32 cellular contexts compared by ENCODE assay signal in genomic region chr15:63029701-63030100, GRCh38. TPM values are rescaled to one million over a fixed set of nuclear protein-coding genes. Genes with fewer than 3 reads are reported as not detected.
A peak's percentile ranks its signal among the peaks of the same experiment; 100 is the strongest.
DNase-seq lines count a peak whose midpoint lies in the region; ATAC-seq and TF ChIP-seq lines count a peak whose summit lies in the region.
"Had no signal": no experiment of that assay in that cellular context is flagged by ENCODE, and none has a peak within 500 bp of the region (broad histone marks: within the 10 kb centered on the region; RNA-seq: fewer than 3 reads in every experiment).

No MANE protein-coding gene starts in this region.

- H3K4me1 ChIP-seq in neural progenitor cell: peaks cover 7% of the 10 kb centered on the region
- H3K4me1 ChIP-seq: uterus had no signal

- H2AFZ ChIP-seq in neural progenitor cell (replicated peaks): peak overlapping the region; percentile 54

- H3K9me3 ChIP-seq in WERI-Rb-1 (ENCODE audit: severe bottlenecking): no peaks in the 10 kb centered on the region
- no peaks in the 10 kb centered on the region for H3K9me3 ChIP-seq in neural progenitor cell (ENCODE audit: low read depth)
- H3K9me3 ChIP-seq: mucosa of descending colon, ovary, thoracic aorta, uterus had no signal

- no peaks in the 10 kb centered on the region for H3K36me3 ChIP-seq in WERI-Rb-1
- H3K36me3 ChIP-seq in neural progenitor cell: no peaks in the 10 kb centered on the region
- H3K36me3 ChIP-seq: ovary, thoracic aorta, uterus had no signal

- H3K27ac Mint-ChIP-seq in neural progenitor cell: no peak overlapping the region
- H3K27ac Mint-ChIP-seq: activated T-helper 2 cell treated with anti-CD3 and anti-CD28 coated beads, Interferon-gamma antibody, Interleukin-2, Interleukin-4, amounts not matched to agents 10 μg/mL and 5 μg/mL and 100 μg/mL, durations not matched to agents 14 hours and 24 hours and 36 hours; CD4-positive, alpha-beta T cell; immature natural killer cell; stimulated activated naive CD8-positive, alpha-beta T cell treated with anti-CD3 and anti-CD28 coated beads, Interleukin-15, amount 100 ng/mL, for 72 hours; T-helper 17 cell had no signal

- no peaks in the 10 kb centered on the region for H3K79me2 ChIP-seq in neural progenitor cell (ENCODE audit: low read depth)

- peaks cover 17% of the 10 kb centered on the region for H3K4me1 Mint-ChIP-seq in neural progenitor cell
- H3K4me1 Mint-ChIP-seq: immature natural killer cell; stimulated activated naive CD8-positive, alpha-beta T cell treated with anti-CD3 and anti-CD28 coated beads, Interleukin-15, amount 100 ng/mL, for 72 hours; T-helper 17 cell had no signal

- TF ChIP-seq CTCF in AG10803 (conservative IDR thresholded peaks at IDR 0.05; ENCODE audit: low read length): no peak
- no peak for TF ChIP-seq CTCF in WERI-Rb-1 (IDR thresholded peaks at IDR 0.05; ENCODE audit: low read depth, low read length)
- TF ChIP-seq CTCF in neural progenitor cell (IDR thresholded peaks at IDR 0.05): no peak

- H3K27me3 ChIP-seq in WERI-Rb-1 (ENCODE audit: insufficient read depth, low read depth, severe bottlenecking) (no peaks in the 10 kb centered on the region), neural progenitor cell (no peaks in the 10 kb centered on the region)
- H3K27me3 ChIP-seq: ovary, uterus had no signal

- H3K4me3 ChIP-seq in AG10803 (ENCODE audit: low read length) (peak overlapping the region; percentile 5), WERI-Rb-1 (ENCODE audit: low read depth, low read length) (no peak overlapping the region), neural progenitor cell (no peak overlapping the region)
- H3K4me3 ChIP-seq: mucosa of descending colon, ovary, uterus had no signal

- DNase-seq in AG10803 (ENCODE audit: low read depth): peak; percentile 43
- peak; percentile 75 for DNase-seq in MV-4-11 (lab: John Stamatoyannopoulos, UW)
- peak; percentile 60 for DNase-seq in WERI-Rb-1
- no peak for DNase-seq in neural progenitor cell (ENCODE audit: low spot score)
- DNase-seq in T-helper 9 cell: no peak
- no peak for DNase-seq in AG08395 (ENCODE audit: low spot score)
- DNase-seq in activated CD4-positive, CD25-positive, alpha-beta regulatory T cell (lab: John Stamatoyannopoulos, UW): no peak
- DNase-seq: activated CD4-positive, alpha-beta T cell treated with anti-CD3 and anti-CD28 coated beads for 4 hours; activated naive CD4-positive, alpha-beta T cell treated with anti-CD3 and anti-CD28 coated beads, Interleukin-2, amount 50 U/mL, for 16 hours; activated T-cell treated with anti-CD3 and anti-CD28 coated beads for 4 hours; AML-193; CD4-positive, alpha-beta T cell; effector CD4-positive, alpha-beta T cell; EL; immature natural killer cell; left cardiac atrium; mucosa of descending colon; NCI-H1694; NCI-H446 treated with DMSO at 0.1 percent for 48 hours; PC-3; stimulated activated CD4-positive, alpha-beta T cell treated with anti-CD3 and anti-CD28 coated beads, Interleukin-2, amount 100 ng/mL, for 24 hours; stimulated activated CD8-positive, alpha-beta memory T cell treated with anti-CD3 and anti-CD28 coated beads, Interleukin-4, amount 100 ng/mL, for 48 hours; stimulated activated naive CD8-positive, alpha-beta T cell treated with anti-CD3 and anti-CD28 coated beads, Interleukin-15, amount 100 ng/mL, for 72 hours; T-helper 17 cell had no signal

- no peak overlapping the region for H3K4me2 ChIP-seq in neural progenitor cell

- no peaks in the 10 kb centered on the region for H3K27me3 Mint-ChIP-seq in neural progenitor cell (ENCODE audit: insufficient read depth, low read depth)

- H3K27ac ChIP-seq in WERI-Rb-1 (no peak overlapping the region), neural progenitor cell (no peak overlapping the region)
- H3K27ac ChIP-seq: ovary, thoracic aorta, uterus had no signal

- H4K20me1 ChIP-seq in neural progenitor cell (ENCODE audit: low read depth): no peaks in the 10 kb centered on the region

- no peak overlapping the region for H3K4me3 Mint-ChIP-seq in neural progenitor cell
- H3K4me3 Mint-ChIP-seq: CD4-positive, alpha-beta T cell; immature natural killer cell; nephron; stimulated activated naive CD8-positive, alpha-beta T cell treated with anti-CD3 and anti-CD28 coated beads, Interleukin-15, amount 100 ng/mL, for 72 hours; T-helper 17 cell had no signal

- H3K9ac ChIP-seq in neural progenitor cell: no peak overlapping the region

- no peaks in the 10 kb centered on the region for H3K9me3 Mint-ChIP-seq in neural progenitor cell
- H3K9me3 Mint-ChIP-seq: activated T-helper 2 cell treated with anti-CD3 and anti-CD28 coated beads, Interferon-gamma antibody, Interleukin-2, Interleukin-4, amounts not matched to agents 10 μg/mL and 5 μg/mL and 100 μg/mL, durations not matched to agents 14 hours and 24 hours and 36 hours; CD4-positive, alpha-beta T cell; nephron; stimulated activated naive CD8-positive, alpha-beta T cell treated with anti-CD3 and anti-CD28 coated beads, Interleukin-15, amount 100 ng/mL, for 72 hours had no signal

- no peak for ATAC-seq in activated CD4-positive, CD25-positive, alpha-beta regulatory T cell treated with anti-CD3 and anti-CD28 coated beads, Interleukin-2, amount 50 U/mL, for 24 hours
- ATAC-seq: HCT116; PC-3; SK-N-SH treated with all-trans-retinoic acid at 6 μM for 48 hours; stimulated activated naive CD8-positive, alpha-beta T cell treated with anti-CD3 and anti-CD28 coated beads, Interleukin-15, amount 100 ng/mL, for 72 hours; T-helper 17 cell had no signal

- H3F3A ChIP-seq in neural progenitor cell (ENCODE audit: low read depth): no peaks in the 10 kb centered on the region

- H3K36me3 Mint-ChIP-seq in neural progenitor cell: no peaks in the 10 kb centered on the region
- H3K36me3 Mint-ChIP-seq: immature natural killer cell had no signal

RNA-seq across cellular contexts. Expression of gene TPM1, which starts 12.8 kb away (rescaled TPM):
- total RNA-seq in neural progenitor cell (ENCODE audit: low replicate concordance): 614 and 623 TPM in 2 replicates

Comparison
In these comparisons a context has a peak if more than half of its experiments do, and no peak if none do; other contexts are left out.
1. DNase-seq: peak in AG10803 (single experiment), MV-4-11 (single experiment) and WERI-Rb-1 (single experiment); none in neural progenitor cell (single experiment), T-helper 9 cell (single experiment), AG08395 (single experiment) and activated CD4-positive, CD25-positive, alpha-beta regulatory T cell (0 of 4).